ENCODE assay signal across 9 cellular contexts in the genomic region with DNA sequence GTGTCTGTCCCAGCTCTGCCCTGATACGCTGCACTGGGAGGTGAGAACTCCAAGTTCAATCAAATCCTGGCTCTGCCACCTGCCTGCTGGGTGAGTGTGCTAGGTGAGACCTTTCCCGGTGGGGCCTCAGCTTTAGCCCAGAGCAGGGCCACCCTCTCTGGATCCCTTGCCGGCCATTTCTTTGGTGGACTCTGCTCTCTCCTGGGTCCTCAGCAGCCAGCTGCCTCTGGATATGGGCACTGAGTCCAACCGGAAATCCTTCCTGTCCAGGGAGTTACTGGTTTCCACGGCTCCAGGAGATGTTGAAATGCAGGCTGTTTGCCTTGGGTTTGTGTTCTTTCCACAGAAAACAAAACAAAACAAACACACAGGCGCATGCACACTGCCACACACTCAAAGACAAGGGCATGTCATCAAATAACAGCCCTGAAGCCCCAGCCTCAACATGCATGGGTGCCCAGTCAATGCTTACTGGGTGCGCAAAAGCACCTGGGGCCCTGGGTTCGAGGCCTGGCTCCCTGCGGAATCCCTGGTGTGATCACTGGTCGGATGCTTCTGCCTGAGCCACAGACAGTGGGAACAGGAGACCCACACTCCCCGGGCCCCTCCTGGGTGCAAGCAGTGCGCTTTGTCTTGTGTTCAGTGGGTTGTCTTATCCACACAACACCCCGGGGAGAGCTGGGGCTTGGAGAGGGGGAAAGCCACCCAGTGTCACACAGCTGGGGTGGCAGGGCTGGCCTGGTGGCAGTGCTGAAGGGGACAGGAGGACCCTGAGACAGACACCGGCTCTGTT. TPM values are rescaled to one million over a fixed set of nuclear protein-coding genes. Genes with fewer than 3 reads are reported as not detected.
DNase-seq lines count a peak whose midpoint lies in the region; ATAC-seq and TF ChIP-seq lines count a peak whose summit lies in the region.
"Had no signal": no experiment of that assay in that cellular context is flagged by ENCODE, and none has a peak within 500 bp of the region (broad histone marks: within the 10 kb centered on the region; RNA-seq: fewer than 3 reads in every experiment).

No MANE protein-coding gene starts in this region.

- no peaks in the 10 kb centered on the region for H3K27me3 Mint-ChIP-seq in activated naive CD4-positive, alpha-beta T cell treated with anti-CD3 and anti-CD28 coated beads for 36 hours (ENCODE audit: low read depth)

- H3K4me3 ChIP-seq in uterus, result no peak overlapping the region

- peak overlapping the region; percentile 91 to 94 for H3K27ac ChIP-seq in uterus
- H3K27ac ChIP-seq in foreskin keratinocyte, result no peak overlapping the region
- H3K27ac ChIP-seq: HL-60 had no signal

- no peaks in the 10 kb centered on the region for H3K36me3 ChIP-seq in uterus

- no peaks in the 10 kb centered on the region for H3K4me1 Mint-ChIP-seq in activated naive CD4-positive, alpha-beta T cell treated with anti-CD3 and anti-CD28 coated beads for 36 hours (ENCODE audit: low read depth)

- no peak for TF ChIP-seq POLR2A in uterus (IDR thresholded peaks at IDR 0.05)

- no peaks in the 10 kb centered on the region for H3K9me3 ChIP-seq in uterus

- H3K36me3 Mint-ChIP-seq in activated naive CD4-positive, alpha-beta T cell treated with anti-CD3 and anti-CD28 coated beads for 36 hours (ENCODE audit: low read depth), result no peaks in the 10 kb centered on the region

- H3K9me3 Mint-ChIP-seq in activated naive CD4-positive, alpha-beta T cell treated with anti-CD3 and anti-CD28 coated beads for 36 hours, result no peaks in the 10 kb centered on the region

- no peak overlapping the region for H3K4me3 Mint-ChIP-seq in activated naive CD4-positive, alpha-beta T cell treated with anti-CD3 and anti-CD28 coated beads for 36 hours

- no peaks in the 10 kb centered on the region for H3K27me3 ChIP-seq in uterus
- peaks cover 18% of the 10 kb centered on the region for H3K27me3 ChIP-seq in foreskin keratinocyte

- ATAC-seq in foreskin keratinocyte (no peak), HG02884 (IDR thresholded peaks at IDR 0.05; ENCODE audit: unreplicated experiment) (no peak)

- no peak for TF ChIP-seq CTCF in uterus (IDR thresholded peaks at IDR 0.05)
- no peak for TF ChIP-seq CTCF in foreskin keratinocyte (conservative IDR thresholded peaks at IDR 0.05)

- CTCF ChIA-PET in activated naive CD4-positive, alpha-beta T cell treated with anti-CD3 and anti-CD28 coated beads for 36 hours (lab: Charles Lee), result no interaction called here

- intact Hi-C loops in activated naive CD4-positive, alpha-beta T cell treated with anti-CD3 and anti-CD28 coated beads for 36 hours (cut with micrococcal nuclease), result no loop called here
- intact Hi-C loops in uterus (cut with DNase I; ENCODE audit: low total_unique reads), result no loop called here

- DNase-seq in activated naive CD4-positive, alpha-beta T cell treated with anti-CD3 and anti-CD28 coated beads for 36 hours, result peak; percentile 3
- DNase-seq in activated naive CD4-positive, alpha-beta T cell treated with Interleukin-2 at 50 U/mL for 16 hours, result no peak
- DNase-seq in ecto neural progenitor cell (ENCODE audit: low spot score) (peak; percentile 38), mucosa of gallbladder (ENCODE audit: low spot score) (peak; percentile 53), uterus (peak; percentile 71 to 73), foreskin keratinocyte (no peak), NCI-H524 treated with DMSO at 0.1 percent for 48 hours (lab: John Stamatoyannopoulos, UW) (no peak)

- no peak overlapping the region for H3K27ac Mint-ChIP-seq in activated naive CD4-positive, alpha-beta T cell treated with anti-CD3 and anti-CD28 coated beads for 36 hours

- H3K4me1 ChIP-seq in uterus (peaks cover 23 to 30% of the 10 kb centered on the region in 2 donors), foreskin keratinocyte (no peaks in the 10 kb centered on the region)

RNA-seq across cellular contexts. Expression of a gene that starts 33.1 kb away (rescaled TPM):
- 10 to 100 TPM; 94.1 to 95.6 TPM for total RNA-seq in activated naive CD4-positive, alpha-beta T cell treated with anti-CD3 and anti-CD28 coated beads for 36 hours
- total RNA-seq in mucosa of gallbladder (49.4 TPM), uterus (10 to 100 TPM in 3 of 4 donors, under 1 TPM in 1; 0.26 to 22.6 (median 12.7) TPM), foreskin keratinocyte (93.2 and 99.0 TPM in 2 replicates)
- 97.0 and 106 TPM in 2 replicates for polyA plus RNA-seq in foreskin keratinocyte

Comparison
In these comparisons a context has a peak if more than half of its experiments do, and no peak if none do; other contexts are left out.
1. DNase-seq: peak in activated naive CD4-positive, alpha-beta T cell treated with anti-CD3 and anti-CD28 coated beads for 36 hours (single experiment), ecto neural progenitor cell (single experiment), mucosa of gallbladder (single experiment) and uterus (2 of 2); none in activated naive CD4-positive, alpha-beta T cell treated with Interleukin-2 at 50 U/mL for 16 hours (single experiment), foreskin keratinocyte (0 of 2) and NCI-H524 treated with DMSO at 0.1 percent for 48 hours (single experiment).